Comparison of ENCODE assay signal across 8 cellular contexts in the genomic region with DNA sequence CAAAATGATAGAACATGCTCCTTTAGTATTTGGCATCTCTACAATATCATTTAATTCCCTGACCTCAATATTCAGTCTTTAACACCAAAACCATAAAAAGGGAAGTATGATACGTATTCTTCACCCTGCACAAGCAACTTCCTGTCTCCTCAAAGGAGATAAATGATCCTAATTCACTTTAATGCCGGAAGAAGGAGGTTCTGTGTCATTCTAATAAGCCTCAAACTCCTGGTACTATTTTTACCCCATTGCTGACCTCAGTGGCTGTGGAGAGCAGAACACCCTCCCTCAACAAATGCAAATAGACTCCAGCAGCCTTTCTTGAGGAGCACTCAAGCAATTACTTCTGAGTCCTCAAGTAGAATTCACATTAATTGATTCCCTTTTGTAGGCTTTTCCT.
DNase-seq lines count a peak whose midpoint lies in the region; ATAC-seq and TF ChIP-seq lines count a peak whose summit lies in the region.

No MANE protein-coding gene starts in this region.

- H3K4me1 Mint-ChIP-seq in activated T-cell treated with anti-CD3 and anti-CD28 coated beads, Interleukin-2, amount 50 U/mL, for 72 hours (ENCODE audit: low read depth) = peaks cover 13% of the 10 kb centered on the region
- no peaks in the 10 kb centered on the region for H3K4me1 Mint-ChIP-seq in Caco-2 (ENCODE audit: low read depth, unreplicated experiment)

- BruUV-seq in Caco-2 (replicated peaks; lab: Mats Ljungman, UMichigan) = no TSS peak

- H3K9me3 Mint-ChIP-seq in activated T-cell treated with anti-CD3 and anti-CD28 coated beads, Interleukin-2, amount 50 U/mL, for 72 hours = no peaks in the 10 kb centered on the region
- no peaks in the 10 kb centered on the region for H3K9me3 Mint-ChIP-seq in Caco-2 (ENCODE audit: unreplicated experiment)

- TF ChIP-seq CTCF in GM13976 (IDR thresholded peaks at IDR 0.05; ENCODE audit: borderline replicate concordance, control extremely low read depth, extremely low read depth, insufficient read depth, missing control alignments) (no peak), Caco-2 (IDR thresholded peaks at IDR 0.05; ENCODE audit: insufficient read depth in 1 of 2, low read depth in 1 of 2, low read length in 1 of 2, severe bottlenecking in 1 of 2, unreplicated experiment in 1 of 2) (no peak)

- POLR2A ChIA-PET in Caco-2 (lab: Charles Lee) = no interaction called here

- H3K27ac Mint-ChIP-seq in activated T-cell treated with anti-CD3 and anti-CD28 coated beads, Interleukin-2, amount 50 U/mL, for 72 hours = no peak overlapping the region
- H3K27ac Mint-ChIP-seq in Caco-2 (ENCODE audit: unreplicated experiment) = no peak overlapping the region

- H3K4me3 Mint-ChIP-seq in activated T-cell treated with anti-CD3 and anti-CD28 coated beads, Interleukin-2, amount 50 U/mL, for 72 hours = no peak overlapping the region
- no peak overlapping the region for H3K4me3 Mint-ChIP-seq in Caco-2 (ENCODE audit: unreplicated experiment)

- intact Hi-C loops in Caco-2 (cut with micrococcal nuclease; ENCODE audit: unreplicated experiment) = no loop called here
- intact Hi-C loops in sciatic nerve (cut with DNase I) = no loop called here

- ATAC-seq in GM21619 (IDR thresholded peaks at IDR 0.05; ENCODE audit: unreplicated experiment) = peak; percentile 98
- no peak for ATAC-seq in activated T-cell treated with anti-CD3 and anti-CD28 coated beads, Interleukin-2, amount 50 U/mL, for 72 hours (replicated peaks in 1 of 2)
- ATAC-seq in sciatic nerve = no peak

- H3K36me3 ChIP-seq in endocrine pancreas (ENCODE audit: control insufficient read depth, insufficient read depth, low read length) (no peaks in the 10 kb centered on the region), Caco-2 (ENCODE audit: control insufficient read depth, insufficient read depth, low read length) (no peaks in the 10 kb centered on the region)

- peaks cover 3% of the 10 kb centered on the region for H3K27me3 Mint-ChIP-seq in activated T-cell treated with anti-CD3 and anti-CD28 coated beads, Interleukin-2, amount 50 U/mL, for 72 hours (ENCODE audit: low read depth)
- H3K27me3 Mint-ChIP-seq in Caco-2 (ENCODE audit: insufficient read depth, unreplicated experiment) = peaks cover 9% of the 10 kb centered on the region

- CTCF ChIA-PET in Caco-2 (lab: Charles Lee) = no interaction called here

- no peak overlapping the region for H3K9ac ChIP-seq in endocrine pancreas (ENCODE audit: control insufficient read depth, insufficient read depth, low read length)

- H3K36me3 Mint-ChIP-seq in activated T-cell treated with anti-CD3 and anti-CD28 coated beads, Interleukin-2, amount 50 U/mL, for 72 hours (ENCODE audit: insufficient read depth in 2 of 2) = no peaks in the 10 kb centered on the region
- H3K36me3 Mint-ChIP-seq in Caco-2 (ENCODE audit: insufficient read depth, unreplicated experiment) = no peaks in the 10 kb centered on the region

- in situ Hi-C loops in GM13976 (cut with MboI; ENCODE audit: low sequenced_read_pairs, unreplicated experiment) = no loop called here

- H3K4me3 ChIP-seq in Jurkat, Clone E6-1 (ENCODE audit: low read length) = no peak overlapping the region
- H3K4me3 ChIP-seq in endocrine pancreas (ENCODE audit: control insufficient read depth, insufficient read depth, low read length) (peak overlapping the region; percentile 22), Caco-2 (ENCODE audit: low read depth, low read length) (no peak overlapping the region)

- DNase-seq in GM13976 (ENCODE audit: low spot score) = peak; percentile 36
- DNase-seq in Jurkat, Clone E6-1 (ENCODE audit: low read depth, low spot score) = peak; percentile 21
- DNase-seq in activated T-cell treated with anti-CD3 and anti-CD28 coated beads, Interleukin-2, amount 50 U/mL, for 72 hours = no peak
- no peak for DNase-seq in Caco-2
- DNase-seq in NCI-H526 (lab: John Stamatoyannopoulos, UW) = no peak
- no peak for DNase-seq in sciatic nerve (ENCODE audit: low spot score)

- H3K9me3 ChIP-seq in endocrine pancreas (ENCODE audit: control insufficient read depth, low read length) (no peaks in the 10 kb centered on the region), Caco-2 (no peaks in the 10 kb centered on the region)

- peaks cover 9% of the 10 kb centered on the region for H3K4me1 ChIP-seq in endocrine pancreas (ENCODE audit: control insufficient read depth, insufficient read depth, low read length)
- H3K4me1 ChIP-seq in Caco-2 = no peaks in the 10 kb centered on the region

- H3K27me3 ChIP-seq in endocrine pancreas (ENCODE audit: control insufficient read depth, insufficient read depth, low read length) = no peaks in the 10 kb centered on the region
- no peaks in the 10 kb centered on the region for H3K27me3 ChIP-seq in Caco-2 (replicated peaks; ENCODE audit: control insufficient read depth, insufficient read depth, low read length)

Comparison
In these comparisons a context has a peak if more than half of its experiments do, and no peak if none do; other contexts are left out.
1. DNase-seq: peak in GM13976 (single experiment) and Jurkat, Clone E6-1 (single experiment); none in activated T-cell treated with anti-CD3 and anti-CD28 coated beads, Interleukin-2, amount 50 U/mL, for 72 hours (0 of 2), Caco-2 (0 of 2), NCI-H526 (0 of 2) and sciatic nerve (single experiment).